16 cellular contexts compared by ENCODE assay signal in genomic region chr5:150406120-150407096, GRCh38. TPM values are rescaled to one million over a fixed set of nuclear protein-coding genes. Genes with fewer than 3 reads are reported as not detected.
DNase-seq lines count a peak whose midpoint lies in the region; ATAC-seq lines count a peak whose summit lies in the region.
"Had no signal": no experiment of that assay in that cellular context is flagged by ENCODE, and none has a peak within 500 bp of the region (broad histone marks: within the 10 kb centered on the region; RNA-seq: fewer than 3 reads in every experiment).

No MANE protein-coding gene starts in this region.

- DNase-seq in left ventricle myocardium superior (peak; percentile 20), right cardiac atrium (no peak), H7 (peak; percentile 19), immature natural killer cell (no peak), NCI-H1417 (lab: John Stamatoyannopoulos, UW) (no peak), caudate nucleus (lab: John Stamatoyannopoulos, UW) (no peak)
- DNase-seq in activated CD4-positive, alpha-beta T cell treated with anti-CD3 and anti-CD28 coated beads, Interleukin-2, amount 50 U/mL, for 48 hours: no peak
- DNase-seq in activated CD4-positive, alpha-beta T cell treated with anti-CD3 and anti-CD28 coated beads for 36 hours: no peak
- DNase-seq: activated effector memory CD4-positive, alpha-beta T cell treated with anti-CD3 and anti-CD28 coated beads, Interleukin-2, amount 50 U/mL, for 16 hours; KG1; NCI-H1092; NCI-H2171 treated with DMSO at 0.1 percent for 48 hours; NCI-H82; SW 1271 had no signal

- peaks cover 5% of the 10 kb centered on the region for H3K4me1 ChIP-seq in right cardiac atrium (ENCODE audit: control insufficient read depth, insufficient read depth, low read length)

- 80% methylated on average over 14 of the region's 14 CpGs for WGBS in right cardiac atrium

- no peak overlapping the region for H3K4me3 ChIP-seq in right cardiac atrium (ENCODE audit: low read length)
- H3K4me3 ChIP-seq in H7 (ENCODE audit: insufficient read depth, low read depth, low read length): no peak overlapping the region
- H3K4me3 ChIP-seq: hepatocyte had no signal

- peaks cover 27 to 28% of the 10 kb centered on the region in 2 donors for H3K4me1 Mint-ChIP-seq in immature natural killer cell
- H3K4me1 Mint-ChIP-seq in activated CD4-positive, alpha-beta T cell treated with anti-CD3 and anti-CD28 coated beads for 36 hours: peaks cover 19% of the 10 kb centered on the region

- POLR2A ChIA-PET in activated CD4-positive, alpha-beta T cell treated with anti-CD3 and anti-CD28 coated beads for 36 hours (lab: Charles Lee): interaction anchor here (1.8 kb wide), 1 partner anchor 30 kb away, joined by 3 read pairs; no protein-coding TSS in a partner anchor

- H3K27me3 ChIP-seq in right cardiac atrium (ENCODE audit: control insufficient read depth, insufficient read depth): no peaks in the 10 kb centered on the region
- no peaks in the 10 kb centered on the region for H3K27me3 ChIP-seq in H7 (ENCODE audit: control insufficient read depth, insufficient read depth, low read length)
- H3K27me3 ChIP-seq: hepatocyte had no signal

- intact Hi-C loops in left ventricle myocardium superior (cut with micrococcal nuclease): no loop called here
- intact Hi-C loops in right cardiac atrium (cut with DNase I): no loop called here
- intact Hi-C loops in activated CD4-positive, alpha-beta T cell treated with anti-CD3 and anti-CD28 coated beads for 36 hours (cut with DNase I, micrococcal nuclease): no loop called here

- no peak overlapping the region for H3K27ac ChIP-seq in right cardiac atrium (ENCODE audit: low read length)
- no peak overlapping the region for H3K27ac ChIP-seq in caudate nucleus (ENCODE audit: low read depth, low read length)
- H3K27ac ChIP-seq: hepatocyte had no signal

- no peaks in the 10 kb centered on the region for H3K9me3 Mint-ChIP-seq in immature natural killer cell
- H3K9me3 Mint-ChIP-seq in activated CD4-positive, alpha-beta T cell treated with anti-CD3 and anti-CD28 coated beads for 36 hours (ENCODE audit: low read depth): no peaks in the 10 kb centered on the region
- H3K9me3 Mint-ChIP-seq: mesothelial cell of epicardium had no signal

- CTCF ChIA-PET in activated CD4-positive, alpha-beta T cell treated with anti-CD3 and anti-CD28 coated beads for 36 hours (lab: Charles Lee): interaction anchor here (0.6 to 1.1 kb wide), 3 partner anchors 8 to 29 kb away, joined by 3 to 5 read pairs (median 4); no protein-coding TSS in a partner anchor

- peaks cover 5 to 18% (median 8%) of the 10 kb centered on the region in 3 donors for H3K27me3 Mint-ChIP-seq in immature natural killer cell (ENCODE audit: low read depth in 3 of 3)
- no peaks in the 10 kb centered on the region for H3K27me3 Mint-ChIP-seq in activated CD4-positive, alpha-beta T cell treated with anti-CD3 and anti-CD28 coated beads for 36 hours

- peaks cover 5 to 12% (median 6%) of the 10 kb centered on the region in 3 donors for H3K36me3 Mint-ChIP-seq in immature natural killer cell
- H3K36me3 Mint-ChIP-seq in activated CD4-positive, alpha-beta T cell treated with anti-CD3 and anti-CD28 coated beads for 36 hours (ENCODE audit: low read depth): peaks cover 33% of the 10 kb centered on the region

- peak overlapping the region in 4 of 6 donors; percentile 40 to 68 (median 50) for H3K27ac Mint-ChIP-seq in immature natural killer cell
- no peak overlapping the region for H3K27ac Mint-ChIP-seq in activated CD4-positive, alpha-beta T cell treated with anti-CD3 and anti-CD28 coated beads for 36 hours
- H3K27ac Mint-ChIP-seq: mesothelial cell of epicardium had no signal

- peaks cover 6% of the 10 kb centered on the region for H3K36me3 ChIP-seq in H7 (replicated peaks; ENCODE audit: control insufficient read depth, insufficient read depth, low read length)

- H3K9me3 ChIP-seq in right cardiac atrium (ENCODE audit: control insufficient read depth, low read length): no peaks in the 10 kb centered on the region

- H3K4me3 Mint-ChIP-seq in immature natural killer cell: no peak overlapping the region
- H3K4me3 Mint-ChIP-seq in activated CD4-positive, alpha-beta T cell treated with anti-CD3 and anti-CD28 coated beads for 36 hours: no peak overlapping the region
- H3K4me3 Mint-ChIP-seq: mesothelial cell of epicardium had no signal

- ATAC-seq in left ventricle myocardium superior (no peak), right cardiac atrium (no peak)
- no peak for ATAC-seq in activated CD4-positive, alpha-beta T cell treated with anti-CD3 and anti-CD28 coated beads for 36 hours

RNA-seq across cellular contexts. Expression of gene CD74, which starts 6.3 kb away (rescaled TPM):
- total RNA-seq in left ventricle myocardium superior (341 TPM), right cardiac atrium (100 to 1,000 TPM; 222 to 331 (median 251) TPM)
- polyA plus RNA-seq in right cardiac atrium (201 TPM), immature natural killer cell (1,000 to 10,000 TPM in 2 of 3 donors, 100 to 1,000 TPM in 1; 982 to 1,268 (median 1,061) TPM)
- total RNA-seq in H7 (2014; rRNA removed; shearing (Covaris generic)): 18.0 and 32.2 TPM in 2 replicates
- 100 to 1,000 TPM; 217 to 290 TPM for total RNA-seq in activated CD4-positive, alpha-beta T cell treated with anti-CD3 and anti-CD28 coated beads for 36 hours

RNA-seq across cellular contexts. Expression of gene RPS14, which starts 43.1 kb away (rescaled TPM):
- total RNA-seq in left ventricle myocardium superior (1,255 TPM), right cardiac atrium (1,000 to 10,000 TPM; 1,254 to 1,552 (median 1,386) TPM)
- polyA plus RNA-seq in right cardiac atrium (1,870 TPM), immature natural killer cell (1,000 to 10,000 TPM; 3,321 to 6,011 (median 3,509) TPM)
- 2,734 and 3,255 TPM in 2 replicates for total RNA-seq in H7 (2014; rRNA removed; shearing (Covaris generic))
- 1,000 to 10,000 TPM; 2,270 to 3,312 TPM for total RNA-seq in activated CD4-positive, alpha-beta T cell treated with anti-CD3 and anti-CD28 coated beads for 36 hours

RNA-seq across cellular contexts. Expression of gene TCOF1, which starts 48.9 kb away (rescaled TPM):
- total RNA-seq in left ventricle myocardium superior (21.0 TPM), right cardiac atrium (10 to 100 TPM; 14.3 to 22.7 (median 17.5) TPM)
- polyA plus RNA-seq in right cardiac atrium (11.9 TPM), immature natural killer cell (10 to 100 TPM in 1 of 3 donors, 1 to 10 TPM in 2; 3.2 to 21.5 (median 3.5) TPM)
- 108 and 115 TPM in 2 replicates for total RNA-seq in H7 (2014; rRNA removed; shearing (Covaris generic))
- 100 to 1,000 TPM; 113 to 145 TPM for total RNA-seq in activated CD4-positive, alpha-beta T cell treated with anti-CD3 and anti-CD28 coated beads for 36 hours

Comparison
In these comparisons a context has a peak if more than half of its experiments do, and no peak if none do; other contexts are left out.
1. DNase-seq: peak in left ventricle myocardium superior (single experiment) and H7 (single experiment); none in right cardiac atrium (0 of 3), immature natural killer cell (0 of 3), NCI-H1417 (0 of 3), caudate nucleus (0 of 61), activated CD4-positive, alpha-beta T cell treated with anti-CD3 and anti-CD28 coated beads, Interleukin-2, amount 50 U/mL, for 48 hours (0 of 2) and activated CD4-positive, alpha-beta T cell treated with anti-CD3 and anti-CD28 coated beads for 36 hours (single experiment).